24 cellular contexts compared by ENCODE assay signal in the genomic region with DNA sequence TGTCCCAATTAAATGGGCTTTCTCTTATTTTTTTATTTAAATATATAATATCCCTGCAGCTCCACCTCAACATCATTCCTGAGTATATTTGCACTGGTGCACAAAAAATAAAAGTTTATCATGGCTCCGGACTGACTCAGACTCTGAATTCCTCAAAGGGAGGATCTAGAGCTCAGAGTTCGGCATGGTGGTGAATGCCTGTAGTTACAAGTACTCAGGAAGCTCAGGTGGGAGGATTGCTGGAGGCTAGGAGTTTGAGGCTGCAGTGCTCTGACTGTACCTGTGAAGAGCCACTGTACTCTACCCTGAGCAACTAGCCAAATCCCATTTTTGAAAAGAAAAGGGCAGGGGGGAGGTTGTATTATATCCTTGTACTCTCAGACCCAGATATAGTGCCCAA. TPM values are rescaled to one million over a fixed set of nuclear protein-coding genes. Genes with fewer than 3 reads are reported as not detected.
"Had no signal": no experiment of that assay in that cellular context is flagged by ENCODE, and none has a peak within 500 bp of the region (broad histone marks: within the 10 kb centered on the region; RNA-seq: fewer than 3 reads in every experiment).

No MANE protein-coding gene starts in this region.

- H3K36me3 ChIP-seq: lower lobe of right lung, vagina had no signal

- H3K36me3 Mint-ChIP-seq: activated CD4-positive, alpha-beta memory T cell treated with anti-CD3 and anti-CD28 coated beads for 36 hours; activated naive CD8-positive, alpha-beta T cell treated with anti-CD3 and anti-CD28 coated beads for 36 hours; naive thymus-derived CD4-positive, alpha-beta T cell; stimulated activated naive B cell treated with anti-CD40 and anti-IgM and Interleukin-4, amounts not matched to agents 10 μg/mL and 1 μg/mL and 100 μg/mL, for 72 hours; type B pancreatic cell had no signal

- H3K27me3 ChIP-seq: vagina had no signal

- H3K4me1 ChIP-seq: lower lobe of right lung, vagina had no signal

- FAIRE-seq: astrocyte, small intestine had no signal

- DNase-seq: activated CD4-positive, alpha-beta memory T cell treated with anti-CD3 and anti-CD28 coated beads for 36 hours; activated CD4-positive, alpha-beta T cell treated with anti-CD3 and anti-CD28 coated beads for 48 hours; activated naive CD4-positive, alpha-beta T cell treated with Interleukin-2 at 50 U/mL for 16 hours; activated naive CD8-positive, alpha-beta T cell treated with anti-CD3 and anti-CD28 coated beads for 36 hours; activated T-cell treated with anti-CD3 and anti-CD28 coated beads, Interleukin-2, amount 50 U/mL, for 48 hours; immature natural killer cell; lower lobe of right lung; naive thymus-derived CD4-positive, alpha-beta T cell; posterior cingulate gyrus; small intestine; stimulated activated CD4-positive, alpha-beta T cell treated with anti-CD3 and anti-CD28 coated beads, Interleukin-15, amount 100 ng/mL, for 24 hours; stimulated activated CD4-positive, alpha-beta T cell treated with anti-CD3 and anti-CD28 coated beads, Interleukin-2, amount 100 ng/mL, for 48 hours; stimulated activated CD8-positive, alpha-beta memory T cell treated with anti-CD3 and anti-CD28 coated beads, Interleukin-4, amount 100 ng/mL, for 48 hours; stimulated activated naive B cell treated with anti-CD40 and anti-IgM and Interleukin-4, amounts not matched to agents 10 μg/mL and 1 μg/mL and 100 μg/mL, for 72 hours had no signal

- H3K4me3 Mint-ChIP-seq: activated CD4-positive, alpha-beta memory T cell treated with anti-CD3 and anti-CD28 coated beads for 36 hours; activated naive CD8-positive, alpha-beta T cell treated with anti-CD3 and anti-CD28 coated beads for 36 hours; immature natural killer cell; naive thymus-derived CD4-positive, alpha-beta T cell; neural crest cell; stimulated activated naive B cell treated with anti-CD40 and anti-IgM and Interleukin-4, amounts not matched to agents 10 μg/mL and 1 μg/mL and 100 μg/mL, for 72 hours; type B pancreatic cell had no signal

- H3K9me3 Mint-ChIP-seq: activated naive CD8-positive, alpha-beta T cell treated with anti-CD3 and anti-CD28 coated beads for 36 hours; neural crest cell; type B pancreatic cell had no signal

- ATAC-seq: left lobe of liver; lower lobe of right lung; naive thymus-derived CD4-positive, alpha-beta T cell; sciatic nerve; stimulated activated naive B cell treated with anti-CD40 and anti-IgM and Interleukin-4, amounts not matched to agents 10 μg/mL and 1 μg/mL and 100 μg/mL, for 72 hours had no signal

- H3K9me3 ChIP-seq: lower lobe of right lung, vagina had no signal

- H3K27ac ChIP-seq: coronary artery, lower lobe of right lung, vagina had no signal

- H3K4me1 Mint-ChIP-seq: activated naive CD8-positive, alpha-beta T cell treated with anti-CD3 and anti-CD28 coated beads for 36 hours; immature natural killer cell; naive thymus-derived CD4-positive, alpha-beta T cell; neural crest cell; stimulated activated naive B cell treated with anti-CD40 and anti-IgM and Interleukin-4, amounts not matched to agents 10 μg/mL and 1 μg/mL and 100 μg/mL, for 72 hours had no signal

- H3K4me3 ChIP-seq: coronary artery, lower lobe of right lung, vagina had no signal

- H3K27me3 Mint-ChIP-seq: activated CD4-positive, alpha-beta memory T cell treated with anti-CD3 and anti-CD28 coated beads for 36 hours; activated naive CD8-positive, alpha-beta T cell treated with anti-CD3 and anti-CD28 coated beads for 36 hours; naive thymus-derived CD4-positive, alpha-beta T cell; stimulated activated naive B cell treated with anti-CD40 and anti-IgM and Interleukin-4, amounts not matched to agents 10 μg/mL and 1 μg/mL and 100 μg/mL, for 72 hours; type B pancreatic cell had no signal

- H3K27ac Mint-ChIP-seq: activated CD4-positive, alpha-beta memory T cell treated with anti-CD3 and anti-CD28 coated beads for 36 hours; activated naive CD8-positive, alpha-beta T cell treated with anti-CD3 and anti-CD28 coated beads for 36 hours; immature natural killer cell; naive thymus-derived CD4-positive, alpha-beta T cell; stimulated activated naive B cell treated with anti-CD40 and anti-IgM and Interleukin-4, amounts not matched to agents 10 μg/mL and 1 μg/mL and 100 μg/mL, for 72 hours; type B pancreatic cell had no signal

RNA-seq across cellular contexts. Expression of a gene that starts 52.8 kb away (rescaled TPM):
- total RNA-seq: activated CD4-positive, alpha-beta memory T cell treated with anti-CD3 and anti-CD28 coated beads for 36 hours; activated naive CD8-positive, alpha-beta T cell treated with anti-CD3 and anti-CD28 coated beads for 36 hours; epithelial cell of proximal tubule; fibroblast of villous mesenchyme; kidney epithelial cell had no signal
- polyA plus RNA-seq: immature natural killer cell; naive thymus-derived CD4-positive, alpha-beta T cell had no signal
